In the genomic region with DNA sequence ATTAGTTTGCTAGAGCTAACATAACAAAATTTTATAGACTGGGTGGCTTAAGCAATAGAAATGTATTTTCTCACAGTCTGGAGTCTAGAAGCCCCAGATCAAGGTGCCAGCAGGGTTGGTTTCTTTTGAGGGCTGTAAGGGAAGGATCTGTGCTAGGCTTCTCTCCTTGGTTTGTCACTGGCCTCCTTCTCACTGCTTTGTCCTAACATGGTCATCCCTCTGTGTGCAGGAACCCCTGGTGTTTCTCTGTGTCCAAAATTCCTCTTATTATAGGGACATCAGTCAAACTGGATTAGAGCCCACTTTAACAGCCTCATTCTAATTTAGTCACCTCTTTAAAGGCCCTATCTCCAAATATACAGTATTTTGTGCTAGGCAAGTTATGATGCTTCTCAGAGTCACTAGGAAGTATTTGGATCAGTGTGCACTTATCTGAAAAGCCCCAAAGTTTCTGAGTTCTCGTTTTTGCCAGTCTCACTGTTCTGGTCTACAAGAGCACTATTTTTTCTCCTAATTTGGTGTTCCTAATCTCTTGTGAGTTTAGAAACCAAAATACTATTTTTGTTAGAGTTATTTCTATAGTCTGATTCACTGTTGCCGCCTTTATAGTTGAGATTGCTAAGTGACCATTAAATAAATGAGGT, we compare ENCODE assay signal across 23 cellular contexts. TPM values are rescaled to one million over a fixed set of nuclear protein-coding genes. Genes with fewer than 3 reads are reported as not detected.
A peak's percentile ranks its signal among the peaks of the same experiment; 100 is the strongest.
DNase-seq lines count a peak whose midpoint lies in the region; ATAC-seq and TF ChIP-seq lines count a peak whose summit lies in the region.
"Had no signal": no experiment of that assay in that cellular context is flagged by ENCODE, and none has a peak within 500 bp of the region (broad histone marks: within the 10 kb centered on the region; RNA-seq: fewer than 3 reads in every experiment).

No MANE protein-coding gene starts in this region.

- TF ChIP-seq CTCF in left ventricle myocardium inferior (IDR thresholded peaks at IDR 0.05; ENCODE audit: borderline replicate concordance) (no peak), coronary artery (IDR thresholded peaks at IDR 0.05) (no peak)

- intact Hi-C loops in right cardiac atrium (cut with DNase I) = no loop called here
- intact Hi-C loops in left ventricle myocardium inferior (cut with micrococcal nuclease) = no loop called here

- H3K4me1 ChIP-seq in right cardiac atrium (ENCODE audit: control insufficient read depth, insufficient read depth, low read length) (peaks cover 2% of the 10 kb centered on the region), left ventricle myocardium inferior (peaks cover 19% of the 10 kb centered on the region)
- H3K4me1 ChIP-seq: A549, colonic mucosa, spleen had no signal

- 56% methylated on average over 2 of the region's 2 CpGs for WGBS in right cardiac atrium

- H3K9me3 ChIP-seq in right cardiac atrium (ENCODE audit: control insufficient read depth, low read length) (no peaks in the 10 kb centered on the region), left ventricle myocardium inferior (replicated peaks) (no peaks in the 10 kb centered on the region)
- H3K9me3 ChIP-seq: A549, colonic mucosa, SJSA1, spleen had no signal

- H3K27ac ChIP-seq in right cardiac atrium (ENCODE audit: low read length) (peak overlapping the region; percentile 13), left ventricle myocardium inferior (replicated peaks) (no peak overlapping the region), coronary artery (peak overlapping the region; percentile 65 to 80)
- H3K27ac ChIP-seq: A549, C4-2B, colonic mucosa, SJSA1, spleen had no signal

- H3K4me3 ChIP-seq in right cardiac atrium (ENCODE audit: low read length) (no peak overlapping the region), left ventricle myocardium inferior (no peak overlapping the region), coronary artery (no peak overlapping the region)
- H3K4me3 ChIP-seq: A549, colonic mucosa, SJSA1, spleen had no signal

- DNase-seq in right cardiac atrium (no peak), left ventricle myocardium inferior (no peak), OCI-M1 (lab: John Stamatoyannopoulos, UW) (peak; percentile 37), coronary artery (ENCODE audit: low spot score) (no peak), NCI-H226 (no peak), inferior parietal cortex (ENCODE audit: extremely low spot score) (no peak)
- DNase-seq in stimulated activated CD4-positive, alpha-beta T cell treated with anti-CD3 and anti-CD28 coated beads, Interleukin-15, amount 100 ng/mL, for 24 hours = no peak
- DNase-seq: activated CD4-positive, alpha-beta T cell treated with anti-CD3 and anti-CD28 coated beads, Interleukin-2, amount 10 ng/mL, durations not matched to agents 24 days and 14 days; activated naive CD4-positive, alpha-beta T cell treated with anti-CD3 and anti-CD28 coated beads, Interleukin-2, amount 50 U/mL, for 16 hours; colonic mucosa; DMS 273 treated with DMSO at 0.1 percent for 48 hours; foreskin fibroblast; HCEC 1CT; midbrain; MV-4-11; NCI-H1930; NCI-H510A treated with DMSO at 0.1 percent for 48 hours; PC-3; spleen had no signal

- peaks cover 47% of the 10 kb centered on the region for H3K36me3 ChIP-seq in left ventricle myocardium inferior
- H3K36me3 ChIP-seq: colonic mucosa, SJSA1 had no signal

- ATAC-seq in right cardiac atrium (peak in 1 of 2 donors; percentile 60), HG02571 (IDR thresholded peaks at IDR 0.05; ENCODE audit: unreplicated experiment) (no peak)
- ATAC-seq: A549 had no signal

- no peaks in the 10 kb centered on the region for H3K27me3 ChIP-seq in right cardiac atrium (ENCODE audit: control insufficient read depth, insufficient read depth)
- no peaks in the 10 kb centered on the region for H3K27me3 ChIP-seq in left ventricle myocardium inferior (ENCODE audit: low read depth)
- H3K27me3 ChIP-seq: colonic mucosa, SJSA1, spleen had no signal

RNA-seq across cellular contexts. Expression of a gene that starts 29.0 kb away (rescaled TPM):
- total RNA-seq in right cardiac atrium = 10 to 100 TPM; 19.9 to 30.4 (median 23.9) TPM
- polyA plus RNA-seq in right cardiac atrium = 4.2 TPM
- total RNA-seq in left ventricle myocardium inferior = 23.5 TPM

RNA-seq across cellular contexts. Expression of a gene that starts 49.6 kb away (rescaled TPM):
- total RNA-seq in right cardiac atrium (10 to 100 TPM in 3 of 4 donors, 1 to 10 TPM in 1; 6.0 to 17.2 (median 12.1) TPM), left ventricle myocardium inferior (15.2 TPM)
- polyA plus RNA-seq in right cardiac atrium = 6.9 TPM
